In genomic region chr14:72243894-72244293, GRCh38 we compare ENCODE assay signal across 24 cellular contexts.
DNase-seq lines count a peak whose midpoint lies in the region; ATAC-seq, FAIRE-seq and TF ChIP-seq lines count a peak whose summit lies in the region.
"Had no signal": no experiment of that assay in that cellular context is flagged by ENCODE, and none has a peak within 500 bp of the region (broad histone marks: within the 10 kb centered on the region; RNA-seq: fewer than 3 reads in every experiment).

No MANE protein-coding gene starts in this region.

- CTCF ChIA-PET in WTC11 (lab: Charles Lee) (interaction anchor here (0.9 kb wide), 2 partner anchors 65 to 140 kb away, joined by 3 read pairs; no protein-coding TSS in a partner anchor), SK-N-SH (lab: Yijun Ruan, JAX) (interaction anchor here (0.6 kb wide), 1 partner anchor 11 kb away, joined by 3 read pairs; no protein-coding TSS in a partner anchor)

- H3K9ac ChIP-seq in SK-N-SH, result no peak overlapping the region

- H3K4me1 Mint-ChIP-seq in GM23338 (peaks cover 19% of the 10 kb centered on the region; the same call in 2 of the 3 replicates), WTC11 (peaks cover 28% of the 10 kb centered on the region), nephron (peaks cover 41% of the 10 kb centered on the region)
- H3K4me1 Mint-ChIP-seq: B cell, CD14-positive monocyte had no signal

- DNase-seq in GM23338 (ENCODE audit: low spot score), result no peak
- DNase-seq in WTC11 (ENCODE audit: low spot score), result no peak
- DNase-seq in heart right ventricle, result no peak
- DNase-seq in HTR-8/SVneo (ENCODE audit: insufficient read length, low spot score), result no peak
- DNase-seq in dorsolateral prefrontal cortex, result no peak
- no peak for DNase-seq in SK-N-SH
- DNase-seq: DMS53, GDM1, KG1, NCI-H1092, NCI-H2029 treated with DMSO at 0.1 percent for 48 hours, NCI-H226, NCI-H510A treated with DMSO at 0.1 percent for 48 hours, NCI-H748 treated with DMSO at 0.1 percent for 48 hours, PC-9, RPMI8226, SIG-M5 had no signal

- POLR2A ChIA-PET in WTC11 (lab: Charles Lee), result interaction anchor here (0.9 kb wide), 1 partner anchor 10 kb away, joined by 6 read pairs; no protein-coding TSS in a partner anchor
- POLR2A ChIA-PET in SK-N-SH (lab: Yijun Ruan, JAX), result no interaction called here

- peaks cover 50% of the 10 kb centered on the region for H3K36me3 Mint-ChIP-seq in GM23338 (ENCODE audit: low read depth)
- H3K36me3 Mint-ChIP-seq in WTC11, result peaks cover 46% of the 10 kb centered on the region
- no peaks in the 10 kb centered on the region for H3K36me3 Mint-ChIP-seq in nephron (ENCODE audit: low read depth)
- H3K36me3 Mint-ChIP-seq: CD14-positive monocyte had no signal

- H3K4me2 ChIP-seq in GM23338, result 0 out of 2 replicates have a peak overlapping the region, but pooled peaks have one; percentile 1
- H3K4me2 ChIP-seq in SK-N-SH, result no peak overlapping the region
- H3K4me2 ChIP-seq: A549, PC-9 had no signal

- H4K20me1 ChIP-seq in GM23338 (replicated peaks; ENCODE audit: insufficient read depth) (no peaks in the 10 kb centered on the region), SK-N-SH (ENCODE audit: insufficient read depth) (no peaks in the 10 kb centered on the region)

- H3K9me3 ChIP-seq in heart right ventricle (peaks cover 0 to 15% (median 0%) of the 10 kb centered on the region in 11 donors), SK-N-SH (no peaks in the 10 kb centered on the region)
- H3K9me3 ChIP-seq: A549 had no signal

- 39 to 49% methylated on average over 2 of the region's 2 CpGs for WGBS in heart right ventricle, 2 donors
- 10% methylated on average over 2 of the region's 2 CpGs for WGBS in SK-N-SH (ENCODE audit: low lambda C conversion rate)

- TF ChIP-seq EP300 in SK-N-SH (IDR thresholded peaks at IDR 0.05; ENCODE audit: borderline replicate concordance in 1 of 2, low read depth in 1 of 2, low read length in 1 of 2), result no peak

- peaks cover 48% of the 10 kb centered on the region for H3K9me3 Mint-ChIP-seq in GM23338
- H3K9me3 Mint-ChIP-seq in WTC11, result peaks cover 52% of the 10 kb centered on the region
- peaks cover 11% of the 10 kb centered on the region for H3K9me3 Mint-ChIP-seq in nephron

- H3K4me1 ChIP-seq in GM23338 (ENCODE audit: insufficient read depth) (peaks cover 7% of the 10 kb centered on the region), heart right ventricle (peaks cover 0 to 30% (median 22%) of the 10 kb centered on the region in 9 donors), SK-N-SH (ENCODE audit: control insufficient read depth in 1 of 2, insufficient read depth in 2 of 2, low read depth in 1 of 2, low read length in 1 of 2) (no peaks in the 10 kb centered on the region)
- H3K4me1 ChIP-seq: A549 had no signal

- no peak for TF ChIP-seq CTCF in GM23338 (conservative IDR thresholded peaks at IDR 0.05; ENCODE audit: low read depth in 2 of 2)
- no peak for TF ChIP-seq CTCF in WTC11 (IDR thresholded peaks at IDR 0.05)
- TF ChIP-seq CTCF in heart right ventricle (IDR thresholded peaks at IDR 0.05), result no peak
- no peak for TF ChIP-seq CTCF in nephron (IDR thresholded peaks at IDR 0.05; ENCODE audit: unreplicated experiment in 3 of 3)
- no peak for TF ChIP-seq CTCF in dorsolateral prefrontal cortex (IDR thresholded peaks at IDR 0.05 in 54 of 56, conservative IDR thresholded peaks at IDR 0.05 in 2 of 56; ENCODE audit: low read depth in 1 of 56, partially characterized antibody in 56 of 56)
- no peak for TF ChIP-seq CTCF in SK-N-SH (IDR thresholded peaks at IDR 0.05)

- H3K4me3 Mint-ChIP-seq in GM23338 (no peak overlapping the region; the same call in 2 of the 3 replicates), WTC11 (no peak overlapping the region), nephron (no peak overlapping the region)
- H3K4me3 Mint-ChIP-seq: B cell, CD14-positive monocyte had no signal

- H3F3A ChIP-seq in GM23338 (replicated peaks; ENCODE audit: low read depth), result no peaks in the 10 kb centered on the region
- no peaks in the 10 kb centered on the region for H3F3A ChIP-seq in SK-N-SH (replicated peaks; ENCODE audit: insufficient read depth)

- no peak overlapping the region for H2AFZ ChIP-seq in GM23338
- H2AFZ ChIP-seq in SK-N-SH (ENCODE audit: low read depth), result no peak overlapping the region
- H2AFZ ChIP-seq: PC-9 had no signal

- intact Hi-C loops in heart right ventricle (cut with DNase I), result no loop called here
- intact Hi-C loops in dorsolateral prefrontal cortex (cut with DNase I), result no loop called here

- H3K27ac Mint-ChIP-seq in GM23338 (peak overlapping the region; percentile 89), WTC11 (peak overlapping the region; percentile 95; the same call in 1 of the 2 replicates), nephron (peak overlapping the region; percentile 57 to 85 (median 85))
- H3K27ac Mint-ChIP-seq: B cell, CD14-positive monocyte had no signal

- H3K9me2 ChIP-seq in GM23338 (ENCODE audit: insufficient read depth), result no peaks in the 10 kb centered on the region
- H3K9me2 ChIP-seq in SK-N-SH, result no peaks in the 10 kb centered on the region

- H3K4me3 ChIP-seq in GM23338 (no peak overlapping the region), heart right ventricle (no peak overlapping the region), dorsolateral prefrontal cortex (no peak overlapping the region), SK-N-SH (ENCODE audit: low read depth in 2 of 2, low read length in 1 of 2) (no peak overlapping the region)
- H3K4me3 ChIP-seq: A549, PC-9 had no signal

- H3K27ac ChIP-seq in GM23338 (ENCODE audit: low read depth) (peak overlapping the region; percentile 80), heart right ventricle (peak overlapping the region in 5 of 10 donors; percentile 4 to 44 (median 23)), dorsolateral prefrontal cortex (no peak overlapping the region), SK-N-SH (ENCODE audit: low read depth in 2 of 2, low read length in 1 of 2) (no peak overlapping the region)
- H3K27ac ChIP-seq: A549, PC-9 had no signal

- FAIRE-seq in HTR-8/SVneo (lab: Jason Lieb, UNC), result no peak
- FAIRE-seq: A549, D721Med, H54 had no signal

- ATAC-seq in GM23338, result peak; percentile 23; the same call in 1 of the 3 replicates
- no peak for ATAC-seq in WTC11
- peak in 5 of 8 donors; percentile 25 to 61 (median 38) for ATAC-seq in heart right ventricle
- no peak for ATAC-seq in HG03565 (IDR thresholded peaks at IDR 0.05; ENCODE audit: unreplicated experiment)
- ATAC-seq: A549 had no signal

- TF ChIP-seq RAD21 in SK-N-SH (IDR thresholded peaks at IDR 0.05; ENCODE audit: low read length), result no peak

- H3K36me3 ChIP-seq in GM23338 (ENCODE audit: insufficient read depth), result no peaks in the 10 kb centered on the region; the same call in 1 of the 2 replicates
- H3K36me3 ChIP-seq in heart right ventricle, result no peaks in the 10 kb centered on the region
- H3K36me3 ChIP-seq in SK-N-SH (replicated peaks in 1 of 2; ENCODE audit: control insufficient read depth in 1 of 2, insufficient read depth in 2 of 2, low read length in 1 of 2), result no peaks in the 10 kb centered on the region

- peaks cover 5% of the 10 kb centered on the region for H3K27me3 Mint-ChIP-seq in GM23338 (ENCODE audit: insufficient read depth, low read depth, poor library complexity)
- no peaks in the 10 kb centered on the region for H3K27me3 Mint-ChIP-seq in WTC11 (ENCODE audit: low read depth)
- peaks cover 3% of the 10 kb centered on the region for H3K27me3 Mint-ChIP-seq in nephron (ENCODE audit: low read depth)

- H3K79me2 ChIP-seq in GM23338 (replicated peaks; ENCODE audit: insufficient read depth) (no peaks in the 10 kb centered on the region), SK-N-SH (ENCODE audit: insufficient read depth) (no peaks in the 10 kb centered on the region)

- H3K27me3 ChIP-seq in GM23338 (ENCODE audit: insufficient read depth), result no peaks in the 10 kb centered on the region
- H3K27me3 ChIP-seq in heart right ventricle, result no peaks in the 10 kb centered on the region
- H3K27me3 ChIP-seq in dorsolateral prefrontal cortex, result peaks cover 0 to 6% (median 0%) of the 10 kb centered on the region in 45 donors
- no peaks in the 10 kb centered on the region; the same call in 1 of the 2 replicates for H3K27me3 ChIP-seq in SK-N-SH (ENCODE audit: insufficient read depth)

TF ChIP-seq in GM23338, 12 proteins besides CTCF, POLR2A, EP300 and RAD21 (continues in another document):
- no peak for TF ChIP-seq CREB1 (CRISPR knock-in tag; IDR thresholded peaks at IDR 0.05; ENCODE audit: low read depth)
- TF ChIP-seq POLR2AphosphoS5 (IDR thresholded peaks at IDR 0.05; ENCODE audit: low read depth), result no peak
- TF ChIP-seq EZH2phosphoT487 (IDR thresholded peaks at IDR 0.05; ENCODE audit: unreplicated experiment), result no peak
- no peak for TF ChIP-seq STAT1 (IDR thresholded peaks at IDR 0.05; ENCODE audit: unreplicated experiment)

TF ChIP-seq in WTC11, 78 proteins besides CTCF, POLR2A, EP300 and RAD21 (continues in another document):
- no peak for TF ChIP-seq E2F4 (CRISPR knock-in tag; IDR thresholded peaks at IDR 0.05; ENCODE audit: borderline replicate concordance, low read depth)
- no peak for TF ChIP-seq GRHL2 (CRISPR knock-in tag; IDR thresholded peaks at IDR 0.05; ENCODE audit: insufficient replicate concordance, severe bottlenecking)
- no peak for TF ChIP-seq ZNF219 (CRISPR knock-in tag; IDR thresholded peaks at IDR 0.05; ENCODE audit: borderline replicate concordance)

TF ChIP-seq in SK-N-SH, 30 proteins besides CTCF, POLR2A, EP300 and RAD21 (continues in another document):
- TF ChIP-seq RXRA (IDR thresholded peaks at IDR 0.05; ENCODE audit: borderline replicate concordance, low read depth), result no peak
- no peak for TF ChIP-seq PBX3 (IDR thresholded peaks at IDR 0.05)
- TF ChIP-seq USF2 (IDR thresholded peaks at IDR 0.05; ENCODE audit: borderline replicate concordance, low read depth, low read length), result no peak
- no peak for TF ChIP-seq RCOR1 (IDR thresholded peaks at IDR 0.05; ENCODE audit: low read length)
- TF ChIP-seq TAF1 (IDR thresholded peaks at IDR 0.05; ENCODE audit: borderline replicate concordance, low read depth, low read length), result no peak
- no peak for TF ChIP-seq RFX5 (IDR thresholded peaks at IDR 0.05; ENCODE audit: low read length)
- no peak for TF ChIP-seq EZH2phosphoT487 (IDR thresholded peaks at IDR 0.05; ENCODE audit: borderline replicate concordance, low read depth)

Comparison
In these comparisons a context has a peak if more than half of its experiments do, and no peak if none do; other contexts are left out.
1. ATAC-seq: peak in GM23338 (single experiment) and heart right ventricle (5 of 8); none in WTC11 (single experiment) and HG03565 (single experiment).
2. Peak in every context shown above with its lines, with median percentiles within 50 percentile points of each other: H3K27ac Mint-ChIP-seq.